In the genomic region with DNA sequence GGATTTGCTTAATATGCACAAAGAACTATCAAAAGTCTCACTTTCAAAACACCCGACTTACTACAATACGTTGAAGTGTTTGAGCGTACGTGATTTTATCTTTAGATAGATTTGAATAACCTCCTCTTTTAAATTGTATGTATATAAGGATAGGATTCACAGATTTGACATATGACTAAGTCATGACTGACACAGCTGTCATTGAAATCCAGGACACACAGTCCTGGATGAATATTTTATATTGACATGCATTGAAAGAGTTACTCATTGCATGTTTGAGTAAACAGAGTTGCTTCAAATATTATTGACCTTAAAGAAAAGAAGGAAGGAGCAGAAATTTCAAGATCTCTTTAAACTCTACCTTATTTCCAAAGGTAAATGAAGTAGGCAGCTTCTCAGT, we compare ENCODE assay signal across 28 cellular contexts. TPM values are rescaled to one million over a fixed set of nuclear protein-coding genes. Genes with fewer than 3 reads are reported as not detected.
"Had no signal": no experiment of that assay in that cellular context is flagged by ENCODE, and none has a peak within 500 bp of the region (broad histone marks: within the 10 kb centered on the region; RNA-seq: fewer than 3 reads in every experiment).

No MANE protein-coding gene starts in this region.

- H3K4me1 ChIP-seq: left ventricle myocardium inferior, pancreas, prostate gland had no signal

- H3K9me3 ChIP-seq: mucosa of descending colon, pancreas, prostate gland, suprapubic skin, tibial nerve had no signal

- ATAC-seq: activated CD4-positive, CD25-positive, alpha-beta regulatory T cell treated with anti-CD3 and anti-CD28 coated beads, Interleukin-2, amount 50 U/mL, for 24 hours; heart right ventricle; mucosa of descending colon; pancreas; sciatic nerve; stimulated activated naive B cell treated with anti-CD40 and anti-IgM and Interleukin-4, amounts not matched to agents 10 μg/mL and 1 μg/mL and 100 μg/mL, for 72 hours had no signal

- DNase-seq: activated CD4-positive, alpha-beta T cell treated with anti-CD3 and anti-CD28 coated beads for 48 hours; activated CD4-positive, alpha-beta T cell treated with anti-CD3 and anti-CD28 coated beads, Interleukin-2, amount 50 U/mL, for 48 hours; activated CD8-positive, alpha-beta memory T cell treated with anti-CD3 and anti-CD28 coated beads for 24 hours; activated effector memory CD4-positive, alpha-beta T cell treated with Interleukin-2 at 50 U/mL for 16 hours; activated naive CD4-positive, alpha-beta T cell treated with Interleukin-2 at 50 U/mL for 16 hours; anterior cingulate cortex; dermis blood vessel endothelial cell; effector memory CD4-positive, alpha-beta T cell; heart right ventricle; left ventricle myocardium inferior; mucosa of descending colon; nucleus accumbens; pancreas; retina; stimulated activated CD4-positive, alpha-beta T cell treated with anti-CD3 and anti-CD28 coated beads, Interleukin-15, amount 100 ng/mL, for 24 hours; stimulated activated CD4-positive, alpha-beta T cell treated with anti-CD3 and anti-CD28 coated beads, Interleukin-2, amount 100 ng/mL, for 24 hours; stimulated activated naive B cell treated with anti-CD40 and anti-IgM and Interleukin-4, amounts not matched to agents 10 μg/mL and 1 μg/mL and 100 μg/mL, for 72 hours; T-helper 9 cell; WERI-Rb-1 had no signal

- H3K36me3 ChIP-seq: heart right ventricle, left ventricle myocardium inferior, pancreas, prostate gland, suprapubic skin, tibial nerve, WERI-Rb-1 had no signal

- H3K4me3 ChIP-seq: heart right ventricle, left ventricle myocardium inferior, lung, mucosa of descending colon, pancreas, prostate gland, suprapubic skin, tibial nerve had no signal

- FAIRE-seq: colon, pancreas, TTC549 had no signal

- H3K27ac ChIP-seq: heart right ventricle, left ventricle myocardium inferior, pancreas, prostate gland, suprapubic skin, tibial nerve, WERI-Rb-1 had no signal

- H3K27me3 ChIP-seq: heart right ventricle, pancreas, suprapubic skin, tibial nerve had no signal

RNA-seq across cellular contexts. Expression of a gene that starts 3.3 kb away (rescaled TPM):
- total RNA-seq: dermis blood vessel endothelial cell, mesenteric fat pad had no signal
- polyA plus RNA-seq: pancreas had no signal
